In the genomic region with DNA sequence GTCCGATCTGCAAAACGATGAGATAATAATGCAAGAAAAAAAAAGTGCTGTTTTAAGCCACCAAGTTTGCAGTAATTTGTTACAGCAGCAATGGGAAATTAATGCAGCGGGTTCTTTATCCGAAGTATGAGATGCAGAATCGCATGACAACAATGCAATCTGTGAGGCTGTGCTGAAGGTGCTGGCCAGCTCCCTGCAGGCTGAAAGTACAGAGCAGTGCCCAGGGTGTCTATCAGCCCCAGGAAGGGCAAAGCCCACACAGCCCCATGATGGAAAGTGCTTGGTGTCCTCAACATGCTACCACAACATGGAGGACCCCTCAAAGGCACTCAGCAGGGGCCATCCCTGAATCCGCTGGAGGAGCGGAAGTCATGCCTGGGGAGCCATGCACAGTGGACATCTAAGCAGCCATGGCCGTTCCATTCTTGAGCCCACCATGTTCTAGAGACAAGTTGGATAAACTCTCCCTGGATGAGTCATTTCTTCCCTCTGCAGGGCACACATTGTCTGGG, we compare ENCODE assay signal across 32 cellular contexts.
"Had no signal": no experiment of that assay in that cellular context is flagged by ENCODE, and none has a peak within 500 bp of the region (broad histone marks: within the 10 kb centered on the region; RNA-seq: fewer than 3 reads in every experiment).

No MANE protein-coding gene starts in this region.

- H3K9me3 Mint-ChIP-seq: activated naive CD4-positive, alpha-beta T cell treated with anti-CD3 and anti-CD28 coated beads for 36 hours; activated T-cell treated with anti-CD3 and anti-CD28 coated beads, Interleukin-2, amount 50 U/mL, for 24 hours; activated T-helper 2 cell treated with anti-CD3 and anti-CD28 coated beads, Interferon-gamma antibody, Interleukin-2, Interleukin-4, amounts not matched to agents 10 μg/mL and 5 μg/mL and 100 μg/mL, durations not matched to agents 14 hours and 24 hours and 36 hours had no signal

- H3K4me3 Mint-ChIP-seq: activated CD8-positive, alpha-beta T cell treated with anti-CD3 and anti-CD28 coated beads, Interleukin-2, amount 10 ng/mL, durations not matched to agents 7 days and 5 days; activated naive CD4-positive, alpha-beta T cell treated with anti-CD3 and anti-CD28 coated beads for 36 hours; activated T-cell treated with anti-CD3 and anti-CD28 coated beads, Interleukin-2, amount 50 U/mL, for 24 hours had no signal

- H3K27ac Mint-ChIP-seq: activated CD8-positive, alpha-beta T cell treated with anti-CD3 and anti-CD28 coated beads, Interleukin-2, amount 10 ng/mL, durations not matched to agents 7 days and 5 days; activated naive CD4-positive, alpha-beta T cell treated with anti-CD3 and anti-CD28 coated beads for 36 hours; activated naive CD4-positive, alpha-beta T cell treated with anti-CD3 and anti-CD28 coated beads, Interleukin-2, amount 50 U/mL, for 72 hours; activated T-cell treated with anti-CD3 and anti-CD28 coated beads, Interleukin-2, amount 50 U/mL, for 24 hours; activated T-helper 2 cell treated with anti-CD3 and anti-CD28 coated beads, Interferon-gamma antibody, Interleukin-2, Interleukin-4, amounts not matched to agents 10 μg/mL and 5 μg/mL and 100 μg/mL, durations not matched to agents 14 hours and 24 hours and 36 hours had no signal

- H3K36me3 Mint-ChIP-seq: activated naive CD4-positive, alpha-beta T cell treated with anti-CD3 and anti-CD28 coated beads, Interleukin-2, amount 50 U/mL, for 72 hours had no signal

- DNase-seq: activated CD4-positive, alpha-beta T cell treated with anti-CD3 and anti-CD28 coated beads for 1 hour; activated CD4-positive, alpha-beta T cell treated with anti-CD3 and anti-CD28 coated beads for 48 hours; activated CD4-positive, alpha-beta T cell treated with anti-CD3 and anti-CD28 coated beads, Interleukin-2, amount 50 U/mL, for 48 hours; activated CD4-positive, CD25-positive, alpha-beta regulatory T cell; activated CD8-positive, alpha-beta T cell treated with anti-CD3 and anti-CD28 coated beads, Interleukin-2, amount 10 ng/mL, durations not matched to agents 7 days and 5 days; activated gamma-delta T cell treated with Interleukin-2 at 50 U/mL for 16 hours; activated naive CD4-positive, alpha-beta T cell treated with anti-CD3 and anti-CD28 coated beads for 36 hours; activated T-cell treated with anti-CD3 and anti-CD28 coated beads, Interleukin-2, amount 50 U/mL, for 24 hours; adrenal gland; brain microvascular endothelial cell; central memory CD4-positive, alpha-beta T cell; Kasumi-1; KG1; MG63; NCI-H1048; NCI-H1105 treated with DMSO at 0.1 percent for 48 hours; NCI-H1436; NCI-H1694; NCI-H1930; NCI-H2081 treated with DMSO at 0.1 percent for 48 hours; NCI-H226; NCI-H446 treated with DMSO at 0.1 percent for 48 hours; NCI-H524; NCI-H69; RPMI8226; SHP77 treated with DMSO at 0.1 percent for 48 hours; T1000; WERI-Rb-1 had no signal

- H3K27ac ChIP-seq: adrenal gland, brain microvascular endothelial cell, SJSA1, WERI-Rb-1 had no signal

- H3K4me3 ChIP-seq: adrenal gland, MG63, SJSA1 had no signal

- ATAC-seq: activated CD8-positive, alpha-beta T cell treated with anti-CD3 and anti-CD28 coated beads, Interleukin-2, amount 10 ng/mL, durations not matched to agents 7 days and 5 days; activated naive CD4-positive, alpha-beta T cell treated with anti-CD3 and anti-CD28 coated beads, Interleukin-2, amount 50 U/mL, for 72 hours; Panc1 had no signal

- H3K9me3 ChIP-seq: adrenal gland, MG63, SJSA1 had no signal

- H3K27me3 ChIP-seq: brain microvascular endothelial cell, MG63 had no signal

- H3K36me3 ChIP-seq: adrenal gland, brain microvascular endothelial cell, MG63, SJSA1, WERI-Rb-1 had no signal

- H3K4me1 ChIP-seq: adrenal gland, SJSA1 had no signal
